ENCODE assay signal across 1 cellular context in the genomic region with DNA sequence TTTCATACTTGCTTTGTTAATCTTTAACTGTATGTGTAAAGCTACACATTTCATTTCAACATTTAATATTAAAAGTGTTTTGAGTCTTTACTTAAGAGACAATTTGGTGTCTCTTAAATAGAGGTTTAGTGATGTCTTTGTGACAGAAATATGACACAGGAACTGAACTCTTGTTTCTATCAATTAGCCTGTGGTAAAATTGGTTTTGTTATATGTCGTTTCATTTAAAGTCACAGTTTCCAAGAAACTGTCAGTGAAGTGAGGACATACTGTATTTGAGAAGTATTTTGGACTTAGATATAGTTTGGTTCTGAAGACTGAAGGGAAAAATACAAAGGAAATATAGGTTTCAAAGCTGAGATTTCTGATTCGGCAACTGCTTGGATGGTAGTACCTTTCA.
A peak's percentile ranks its signal among the peaks of the same experiment; 100 is the strongest.
TF ChIP-seq lines count a peak whose summit lies in the region.

No MANE protein-coding gene starts in this region.

TF ChIP-seq in GM12878, 131 proteins besides CTCF, POLR2A, EP300 and RAD21 (continued from another document):
- TF ChIP-seq, protein P1, sequence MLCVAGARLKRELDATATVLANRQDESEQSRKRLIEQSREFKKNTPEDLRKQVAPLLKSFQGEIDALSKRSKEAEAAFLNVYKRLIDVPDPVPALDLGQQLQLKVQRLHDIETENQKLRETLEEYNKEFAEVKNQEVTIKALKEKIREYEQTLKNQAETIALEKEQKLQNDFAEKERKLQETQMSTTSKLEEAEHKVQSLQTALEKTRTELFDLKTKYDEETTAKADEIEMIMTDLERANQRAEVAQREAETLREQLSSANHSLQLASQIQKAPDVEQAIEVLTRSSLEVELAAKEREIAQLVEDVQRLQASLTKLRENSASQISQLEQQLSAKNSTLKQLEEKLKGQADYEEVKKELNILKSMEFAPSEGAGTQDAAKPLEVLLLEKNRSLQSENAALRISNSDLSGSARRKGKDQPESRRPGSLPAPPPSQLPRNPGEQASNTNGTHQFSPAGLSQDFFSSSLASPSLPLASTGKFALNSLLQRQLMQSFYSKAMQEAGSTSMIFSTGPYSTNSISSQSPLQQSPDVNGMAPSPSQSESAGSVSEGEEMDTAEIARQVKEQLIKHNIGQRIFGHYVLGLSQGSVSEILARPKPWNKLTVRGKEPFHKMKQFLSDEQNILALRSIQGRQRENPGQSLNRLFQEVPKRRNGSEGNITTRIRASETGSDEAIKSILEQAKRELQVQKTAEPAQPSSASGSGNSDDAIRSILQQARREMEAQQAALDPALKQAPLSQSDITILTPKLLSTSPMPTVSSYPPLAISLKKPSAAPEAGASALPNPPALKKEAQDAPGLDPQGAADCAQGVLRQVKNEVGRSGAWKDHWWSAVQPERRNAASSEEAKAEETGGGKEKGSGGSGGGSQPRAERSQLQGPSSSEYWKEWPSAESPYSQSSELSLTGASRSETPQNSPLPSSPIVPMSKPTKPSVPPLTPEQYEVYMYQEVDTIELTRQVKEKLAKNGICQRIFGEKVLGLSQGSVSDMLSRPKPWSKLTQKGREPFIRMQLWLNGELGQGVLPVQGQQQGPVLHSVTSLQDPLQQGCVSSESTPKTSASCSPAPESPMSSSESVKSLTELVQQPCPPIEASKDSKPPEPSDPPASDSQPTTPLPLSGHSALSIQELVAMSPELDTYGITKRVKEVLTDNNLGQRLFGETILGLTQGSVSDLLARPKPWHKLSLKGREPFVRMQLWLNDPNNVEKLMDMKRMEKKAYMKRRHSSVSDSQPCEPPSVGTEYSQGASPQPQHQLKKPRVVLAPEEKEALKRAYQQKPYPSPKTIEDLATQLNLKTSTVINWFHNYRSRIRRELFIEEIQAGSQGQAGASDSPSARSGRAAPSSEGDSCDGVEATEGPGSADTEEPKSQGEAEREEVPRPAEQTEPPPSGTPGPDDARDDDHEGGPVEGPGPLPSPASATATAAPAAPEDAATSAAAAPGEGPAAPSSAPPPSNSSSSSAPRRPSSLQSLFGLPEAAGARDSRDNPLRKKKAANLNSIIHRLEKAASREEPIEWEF (IDR thresholded peaks at IDR 0.05; ENCODE audit: insufficient replicate concordance, low read depth, low read length), result peak; percentile 30
- TF ChIP-seq JUNB (IDR thresholded peaks at IDR 0.05), result peak; percentile 32; the same call in 1 of the 2 replicates
- TF ChIP-seq WRNIP1 (IDR thresholded peaks at IDR 0.05; ENCODE audit: borderline replicate concordance, low read depth, low read length), result no peak
- TF ChIP-seq SMAD5 (IDR thresholded peaks at IDR 0.05; ENCODE audit: low read depth), result no peak
- no peak for TF ChIP-seq KAT2A (conservative IDR thresholded peaks at IDR 0.05; ENCODE audit: control insufficient read depth, low read depth, low read length)
- 0 out of 2 replicates have a peak, but pooled peaks have one; percentile 14 for TF ChIP-seq BCL11A (IDR thresholded peaks at IDR 0.05; ENCODE audit: low read depth, low read length)
- TF ChIP-seq, protein P2, sequence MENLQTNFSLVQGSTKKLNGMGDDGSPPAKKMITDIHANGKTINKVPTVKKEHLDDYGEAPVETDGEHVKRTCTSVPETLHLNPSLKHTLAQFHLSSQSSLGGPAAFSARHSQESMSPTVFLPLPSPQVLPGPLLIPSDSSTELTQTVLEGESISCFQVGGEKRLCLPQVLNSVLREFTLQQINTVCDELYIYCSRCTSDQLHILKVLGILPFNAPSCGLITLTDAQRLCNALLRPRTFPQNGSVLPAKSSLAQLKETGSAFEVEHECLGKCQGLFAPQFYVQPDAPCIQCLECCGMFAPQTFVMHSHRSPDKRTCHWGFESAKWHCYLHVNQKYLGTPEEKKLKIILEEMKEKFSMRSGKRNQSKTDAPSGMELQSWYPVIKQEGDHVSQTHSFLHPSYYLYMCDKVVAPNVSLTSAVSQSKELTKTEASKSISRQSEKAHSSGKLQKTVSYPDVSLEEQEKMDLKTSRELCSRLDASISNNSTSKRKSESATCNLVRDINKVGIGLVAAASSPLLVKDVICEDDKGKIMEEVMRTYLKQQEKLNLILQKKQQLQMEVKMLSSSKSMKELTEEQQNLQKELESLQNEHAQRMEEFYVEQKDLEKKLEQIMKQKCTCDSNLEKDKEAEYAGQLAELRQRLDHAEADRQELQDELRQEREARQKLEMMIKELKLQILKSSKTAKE (IDR thresholded peaks at IDR 0.05; ENCODE audit: low read depth, poor library complexity, severe bottlenecking), result peak; percentile 25
- TF ChIP-seq CREB1 (IDR thresholded peaks at IDR 0.05; ENCODE audit: low read depth), result 0 out of 2 replicates have a peak, but pooled peaks have one; percentile 25
- TF ChIP-seq, protein P3, sequence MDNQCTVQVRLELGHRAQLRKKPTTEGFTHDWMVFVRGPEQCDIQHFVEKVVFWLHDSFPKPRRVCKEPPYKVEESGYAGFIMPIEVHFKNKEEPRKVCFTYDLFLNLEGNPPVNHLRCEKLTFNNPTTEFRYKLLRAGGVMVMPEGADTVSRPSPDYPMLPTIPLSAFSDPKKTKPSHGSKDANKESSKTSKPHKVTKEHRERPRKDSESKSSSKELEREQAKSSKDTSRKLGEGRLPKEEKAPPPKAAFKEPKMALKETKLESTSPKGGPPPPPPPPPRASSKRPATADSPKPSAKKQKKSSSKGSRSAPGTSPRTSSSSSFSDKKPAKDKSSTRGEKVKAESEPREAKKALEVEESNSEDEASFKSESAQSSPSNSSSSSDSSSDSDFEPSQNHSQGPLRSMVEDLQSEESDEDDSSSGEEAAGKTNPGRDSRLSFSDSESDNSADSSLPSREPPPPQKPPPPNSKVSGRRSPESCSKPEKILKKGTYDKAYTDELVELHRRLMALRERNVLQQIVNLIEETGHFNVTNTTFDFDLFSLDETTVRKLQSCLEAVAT (IDR thresholded peaks at IDR 0.05), result peak; percentile 19; the same call in 1 of the 2 replicates
- TF ChIP-seq, protein P4, sequence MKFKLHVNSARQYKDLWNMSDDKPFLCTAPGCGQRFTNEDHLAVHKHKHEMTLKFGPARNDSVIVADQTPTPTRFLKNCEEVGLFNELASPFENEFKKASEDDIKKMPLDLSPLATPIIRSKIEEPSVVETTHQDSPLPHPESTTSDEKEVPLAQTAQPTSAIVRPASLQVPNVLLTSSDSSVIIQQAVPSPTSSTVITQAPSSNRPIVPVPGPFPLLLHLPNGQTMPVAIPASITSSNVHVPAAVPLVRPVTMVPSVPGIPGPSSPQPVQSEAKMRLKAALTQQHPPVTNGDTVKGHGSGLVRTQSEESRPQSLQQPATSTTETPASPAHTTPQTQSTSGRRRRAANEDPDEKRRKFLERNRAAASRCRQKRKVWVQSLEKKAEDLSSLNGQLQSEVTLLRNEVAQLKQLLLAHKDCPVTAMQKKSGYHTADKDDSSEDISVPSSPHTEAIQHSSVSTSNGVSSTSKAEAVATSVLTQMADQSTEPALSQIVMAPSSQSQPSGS (IDR thresholded peaks at IDR 0.05; ENCODE audit: low read length), result peak; percentile 51; the same call in 1 of the 2 replicates
- peak; percentile 86 for TF ChIP-seq RUNX3 (IDR thresholded peaks at IDR 0.05; ENCODE audit: low read length)
- peak; percentile 13; the same call in 1 of the 2 replicates for TF ChIP-seq DPF2 (IDR thresholded peaks at IDR 0.05)
- no peak for TF ChIP-seq CHD4 (IDR thresholded peaks at IDR 0.05)
- TF ChIP-seq SMARCA5 (IDR thresholded peaks at IDR 0.05), result no peak
- 0 out of 4 replicates have a peak, but pooled peaks of 1 of the 2 experiments have one; percentile 30 for TF ChIP-seq BHLHE40 (IDR thresholded peaks at IDR 0.05; ENCODE audit: borderline replicate concordance in 1 of 2, low read depth in 2 of 2, low read length in 1 of 2)
- peak; percentile 12; the same call in 1 of the 2 replicates for TF ChIP-seq NBN (IDR thresholded peaks at IDR 0.05)
- TF ChIP-seq PAX8 (IDR thresholded peaks at IDR 0.05), result no peak
- TF ChIP-seq, protein P5, sequence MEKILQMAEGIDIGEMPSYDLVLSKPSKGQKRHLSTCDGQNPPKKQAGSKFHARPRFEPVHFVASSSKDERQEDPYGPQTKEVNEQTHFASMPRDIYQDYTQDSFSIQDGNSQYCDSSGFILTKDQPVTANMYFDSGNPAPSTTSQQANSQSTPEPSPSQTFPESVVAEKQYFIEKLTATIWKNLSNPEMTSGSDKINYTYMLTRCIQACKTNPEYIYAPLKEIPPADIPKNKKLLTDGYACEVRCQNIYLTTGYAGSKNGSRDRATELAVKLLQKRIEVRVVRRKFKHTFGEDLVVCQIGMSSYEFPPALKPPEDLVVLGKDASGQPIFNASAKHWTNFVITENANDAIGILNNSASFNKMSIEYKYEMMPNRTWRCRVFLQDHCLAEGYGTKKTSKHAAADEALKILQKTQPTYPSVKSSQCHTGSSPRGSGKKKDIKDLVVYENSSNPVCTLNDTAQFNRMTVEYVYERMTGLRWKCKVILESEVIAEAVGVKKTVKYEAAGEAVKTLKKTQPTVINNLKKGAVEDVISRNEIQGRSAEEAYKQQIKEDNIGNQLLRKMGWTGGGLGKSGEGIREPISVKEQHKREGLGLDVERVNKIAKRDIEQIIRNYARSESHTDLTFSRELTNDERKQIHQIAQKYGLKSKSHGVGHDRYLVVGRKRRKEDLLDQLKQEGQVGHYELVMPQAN (conservative IDR thresholded peaks at IDR 0.05), result no peak
